Comparison of ENCODE assay signal across 8 cellular contexts in the genomic region with DNA sequence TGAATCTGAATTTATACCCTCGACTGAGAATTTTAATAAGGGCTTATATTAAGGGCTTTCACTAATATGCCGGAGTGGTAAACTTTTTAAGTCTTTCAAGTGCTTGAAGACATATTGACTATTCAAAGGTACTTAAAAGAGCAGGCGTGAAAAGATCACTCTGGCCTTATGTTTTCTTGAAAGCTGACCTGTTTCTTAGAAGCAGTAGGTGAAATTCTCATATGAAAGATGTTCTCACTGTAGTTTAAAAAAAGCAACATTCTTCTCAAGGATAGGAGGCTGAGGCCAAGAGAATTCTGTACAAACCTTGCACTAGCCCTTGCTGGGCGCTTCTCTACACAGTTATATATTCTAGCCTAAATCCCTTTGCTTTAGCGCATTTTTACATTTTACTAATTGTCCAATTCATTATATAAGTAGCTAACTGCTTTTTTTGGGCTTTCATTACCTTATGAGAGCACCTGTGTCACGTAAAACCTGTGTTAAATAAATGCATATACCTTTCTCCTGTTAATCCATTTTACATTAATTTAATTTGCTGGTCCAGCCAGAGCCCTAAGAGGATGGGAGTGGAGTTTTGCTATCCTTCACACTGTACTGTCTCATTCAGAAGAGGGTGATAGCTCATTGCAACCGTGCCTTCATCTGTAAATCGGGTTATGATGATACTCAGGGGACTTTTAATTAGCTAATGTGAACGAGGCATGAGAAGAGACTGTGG. TPM values are rescaled to one million over a fixed set of nuclear protein-coding genes. Genes with fewer than 3 reads are reported as not detected.
DNase-seq lines count a peak whose midpoint lies in the region; ATAC-seq and TF ChIP-seq lines count a peak whose summit lies in the region.

No MANE protein-coding gene starts in this region.

- peak overlapping the region; percentile 19; the same call in 1 of the 2 replicates for H2AFZ ChIP-seq in MM.1S (ENCODE audit: low read length)

- peaks cover 49% of the 10 kb centered on the region for H3F3A ChIP-seq in MM.1S (ENCODE audit: insufficient read depth, low read length)

- H3K27me3 Mint-ChIP-seq in dendritic cell treated with granulocyte-macrophage colony-stimulating factor and Interleukin-4, amounts not matched to agents 40 ng/mL and 50 ng/mL, for 4 days: no peaks in the 10 kb centered on the region
- peaks cover 13% of the 10 kb centered on the region for H3K27me3 Mint-ChIP-seq in neural crest cell (ENCODE audit: low read depth)

- H3K9me3 Mint-ChIP-seq in dendritic cell treated with granulocyte-macrophage colony-stimulating factor and Interleukin-4, amounts not matched to agents 40 ng/mL and 50 ng/mL, for 4 days: no peaks in the 10 kb centered on the region
- H3K9me3 Mint-ChIP-seq in neural crest cell: no peaks in the 10 kb centered on the region

- peaks cover 24% of the 10 kb centered on the region for H3K4me1 Mint-ChIP-seq in dendritic cell treated with granulocyte-macrophage colony-stimulating factor and Interleukin-4, amounts not matched to agents 40 ng/mL and 50 ng/mL, for 4 days (ENCODE audit: low read depth)
- peaks cover 88% of the 10 kb centered on the region for H3K4me1 Mint-ChIP-seq in neural crest cell

- no peak for ATAC-seq in HG02884 (IDR thresholded peaks at IDR 0.05; ENCODE audit: unreplicated experiment)
- ATAC-seq in GM21515 (IDR thresholded peaks at IDR 0.05; ENCODE audit: unreplicated experiment): no peak

- no peak for DNase-seq in MM.1S
- DNase-seq in neural crest cell (ENCODE audit: low read depth, low spot score): no peak
- DNase-seq in midbrain (lab: John Stamatoyannopoulos, UW): no peak
- no peak for DNase-seq in SHP77 (lab: John Stamatoyannopoulos, UW)

- TF ChIP-seq CTCF in MM.1S (IDR thresholded peaks at IDR 0.05; ENCODE audit: low read length) (no peak), neural crest cell (conservative IDR thresholded peaks at IDR 0.05) (no peak)

- peak overlapping the region; percentile 91 for H3K27ac Mint-ChIP-seq in dendritic cell treated with granulocyte-macrophage colony-stimulating factor and Interleukin-4, amounts not matched to agents 40 ng/mL and 50 ng/mL, for 4 days
- peak overlapping the region; percentile 99 for H3K27ac Mint-ChIP-seq in neural crest cell (ENCODE audit: unreplicated experiment)

- peak overlapping the region; percentile 80 for H3K4me3 Mint-ChIP-seq in dendritic cell treated with granulocyte-macrophage colony-stimulating factor and Interleukin-4, amounts not matched to agents 40 ng/mL and 50 ng/mL, for 4 days
- peak overlapping the region; percentile 95 for H3K4me3 Mint-ChIP-seq in neural crest cell

- intact Hi-C loops in dendritic cell treated with granulocyte-macrophage colony-stimulating factor and Interleukin-4, amounts not matched to agents 40 ng/mL and 50 ng/mL, for 4 days (cut with micrococcal nuclease): loop anchor here (10.0 kb wide), 1 partner anchor 1107 kb away; a partner anchor contains a TSS

- peak overlapping the region; percentile 95 for H3K9ac ChIP-seq in BLaER1
- peak overlapping the region; percentile 88; the same call in 1 of the 2 replicates for H3K9ac ChIP-seq in MM.1S (ENCODE audit: low read length)

- H3K9me3 ChIP-seq in BLaER1 (no peaks in the 10 kb centered on the region), MM.1S (replicated peaks; ENCODE audit: insufficient read depth, low read length) (no peaks in the 10 kb centered on the region)

- H3K27ac ChIP-seq in BLaER1: peak overlapping the region; percentile 93
- peak overlapping the region; percentile 98 for H3K27ac ChIP-seq in MM.1S (ENCODE audit: low read length)

- H4K20me1 ChIP-seq in BLaER1 (peaks cover 11% of the 10 kb centered on the region; the same call in 1 of the 2 replicates), MM.1S (ENCODE audit: insufficient read depth, low read length) (no peaks in the 10 kb centered on the region)

- H3K4me3 ChIP-seq in BLaER1 (peak overlapping the region; percentile 76), MM.1S (ENCODE audit: low read length) (peak overlapping the region; percentile 61)

- no peaks in the 10 kb centered on the region for H3K9me2 ChIP-seq in MM.1S (replicated peaks; ENCODE audit: insufficient read depth, low read length)

- peak overlapping the region; percentile 82 for H3K4me2 ChIP-seq in BLaER1
- H3K4me2 ChIP-seq in MM.1S (ENCODE audit: low read depth, low read length): peak overlapping the region; percentile 91

- peaks cover 5% of the 10 kb centered on the region for H3K36me3 Mint-ChIP-seq in dendritic cell treated with granulocyte-macrophage colony-stimulating factor and Interleukin-4, amounts not matched to agents 40 ng/mL and 50 ng/mL, for 4 days (ENCODE audit: low read depth)
- no peaks in the 10 kb centered on the region for H3K36me3 Mint-ChIP-seq in neural crest cell (ENCODE audit: low read depth)

- H3K79me2 ChIP-seq in MM.1S (ENCODE audit: low read length): no peaks in the 10 kb centered on the region

- H3K27me3 ChIP-seq in BLaER1 (no peaks in the 10 kb centered on the region), MM.1S (replicated peaks; ENCODE audit: insufficient read depth, low read length) (no peaks in the 10 kb centered on the region)

- no peaks in the 10 kb centered on the region for H3K36me3 ChIP-seq in BLaER1
- no peaks in the 10 kb centered on the region for H3K36me3 ChIP-seq in MM.1S (replicated peaks; ENCODE audit: insufficient read depth, low read length)

- peaks cover 63% of the 10 kb centered on the region for H3K4me1 ChIP-seq in BLaER1
- H3K4me1 ChIP-seq in MM.1S (ENCODE audit: low read length): peaks cover 27% of the 10 kb centered on the region

RNA-seq across cellular contexts. Expression of gene HFE, which starts 59.6 kb away (rescaled TPM):
- 1.7 and 2.4 TPM in 2 replicates for total RNA-seq in neural crest cell
